In genomic region chr12:95269892-95270291, GRCh38 we compare ENCODE assay signal across 9 cellular contexts.
"Had no signal": no experiment of that assay in that cellular context is flagged by ENCODE, and none has a peak within 500 bp of the region (broad histone marks: within the 10 kb centered on the region; RNA-seq: fewer than 3 reads in every experiment).

No MANE protein-coding gene starts in this region.

- H3K27ac ChIP-seq: GM23248, HL-60, KMS-11 had no signal

- DNase-seq: GM23248, GOT3, H7, KBM-7 had no signal

- ATAC-seq: HCT116, HepG2 had no signal

- H3K4me3 ChIP-seq: GM23248, HAP-1 had no signal

- H3K9me3 ChIP-seq: HAP-1 had no signal
